In genomic region chr3:15647629-15648167, GRCh38 we compare ENCODE assay signal across 8 cellular contexts. TPM values are rescaled to one million over a fixed set of nuclear protein-coding genes. Genes with fewer than 3 reads are reported as not detected.
DNase-seq lines count a peak whose midpoint lies in the region; ATAC-seq and TF ChIP-seq lines count a peak whose summit lies in the region.

No MANE protein-coding gene starts in this region.

- H3K27ac ChIP-seq in Peyer's patch: peak overlapping the region in 3 of 4 donors; percentile 40 to 70 (median 66)
- no peak overlapping the region for H3K27ac ChIP-seq in right cardiac atrium (ENCODE audit: low read length)

- ATAC-seq in GM18858 (IDR thresholded peaks at IDR 0.05; ENCODE audit: unreplicated experiment) (peak; percentile 92), HG02885 (IDR thresholded peaks at IDR 0.05; ENCODE audit: poor library complexity, unreplicated experiment) (peak; percentile 94), right cardiac atrium (peak; percentile 17 to 46)
- peak; percentile 93 for ATAC-seq in stimulated activated naive CD8-positive, alpha-beta T cell treated with anti-CD3 and anti-CD28 coated beads, Interleukin-15, Interleukin-2, amounts not matched to agents 100 U/mL and 50 U/mL, for 24 hours

- H3K4me1 ChIP-seq in Peyer's patch: peaks cover 0 to 18% (median 11%) of the 10 kb centered on the region in 4 donors
- H3K4me1 ChIP-seq in right cardiac atrium (ENCODE audit: control insufficient read depth, insufficient read depth, low read length): peaks cover 4% of the 10 kb centered on the region

- H3K4me3 Mint-ChIP-seq in activated naive CD4-positive, alpha-beta T cell treated with anti-CD3 and anti-CD28 coated beads, Interleukin-2, amount 10 ng/mL, durations not matched to agents 7 days and 5 days: peak overlapping the region; percentile 41

- H3K4me1 Mint-ChIP-seq in activated naive CD4-positive, alpha-beta T cell treated with anti-CD3 and anti-CD28 coated beads, Interleukin-2, amount 10 ng/mL, durations not matched to agents 7 days and 5 days: peaks cover 47% of the 10 kb centered on the region

- 51% methylated on average over 4 of the region's 4 CpGs for WGBS in right cardiac atrium

- peak in 2 of 3 donors; percentile 69 to 73 for DNase-seq in Peyer's patch
- peak; percentile 82 for DNase-seq in activated naive CD4-positive, alpha-beta T cell treated with anti-CD3 and anti-CD28 coated beads, Interleukin-2, amount 10 ng/mL, durations not matched to agents 7 days and 5 days
- DNase-seq in right cardiac atrium: no peak
- DNase-seq in stimulated activated naive CD8-positive, alpha-beta T cell treated with anti-CD3 and anti-CD28 coated beads, Interleukin-15, Interleukin-2, amounts not matched to agents 100 U/mL and 50 U/mL, for 24 hours: peak; percentile 68
- DNase-seq in NCI-H1694 treated with DMSO at 0.1 percent for 48 hours (lab: John Stamatoyannopoulos, UW): no peak
- no peak for DNase-seq in NCI-H510A (lab: John Stamatoyannopoulos, UW)

- H3K36me3 Mint-ChIP-seq in activated naive CD4-positive, alpha-beta T cell treated with anti-CD3 and anti-CD28 coated beads, Interleukin-2, amount 10 ng/mL, durations not matched to agents 7 days and 5 days: peaks cover 22% of the 10 kb centered on the region

- H3K9me3 Mint-ChIP-seq in activated naive CD4-positive, alpha-beta T cell treated with anti-CD3 and anti-CD28 coated beads, Interleukin-2, amount 10 ng/mL, durations not matched to agents 7 days and 5 days: peaks cover 16% of the 10 kb centered on the region

- no peak overlapping the region for H3K4me3 ChIP-seq in Peyer's patch
- no peak overlapping the region for H3K4me3 ChIP-seq in right cardiac atrium (ENCODE audit: low read length)

- no peaks in the 10 kb centered on the region for H3K9me3 ChIP-seq in Peyer's patch
- H3K9me3 ChIP-seq in right cardiac atrium (ENCODE audit: control insufficient read depth, low read length): no peaks in the 10 kb centered on the region

- no peak for TF ChIP-seq CTCF in Peyer's patch (IDR thresholded peaks at IDR 0.05)

- TF ChIP-seq POLR2A in Peyer's patch (IDR thresholded peaks at IDR 0.05): no peak

- CTCF ChIA-PET in activated naive CD4-positive, alpha-beta T cell treated with anti-CD3 and anti-CD28 coated beads, Interleukin-2, amount 10 ng/mL, durations not matched to agents 7 days and 5 days (lab: Charles Lee): interaction anchor here (1.0 kb wide), 1 partner anchor 46 kb away, joined by 3 read pairs; the partner anchor contains the start of genes BTD and HACL1

- H3K27me3 ChIP-seq in Peyer's patch (no peaks in the 10 kb centered on the region), right cardiac atrium (ENCODE audit: control insufficient read depth, insufficient read depth) (no peaks in the 10 kb centered on the region)

- peaks cover 64% of the 10 kb centered on the region for H3K27me3 Mint-ChIP-seq in activated naive CD4-positive, alpha-beta T cell treated with anti-CD3 and anti-CD28 coated beads, Interleukin-2, amount 10 ng/mL, durations not matched to agents 7 days and 5 days

- H3K36me3 ChIP-seq in Peyer's patch: peaks cover 0 to 12% (median 0%) of the 10 kb centered on the region in 3 donors

- H3K27ac Mint-ChIP-seq in activated naive CD4-positive, alpha-beta T cell treated with anti-CD3 and anti-CD28 coated beads, Interleukin-2, amount 10 ng/mL, durations not matched to agents 7 days and 5 days: peak overlapping the region; percentile 80

- intact Hi-C loops in right cardiac atrium (cut with DNase I): no loop called here

RNA-seq across cellular contexts. Expression of gene BTD, which starts 46.2 kb away (rescaled TPM):
- total RNA-seq in Peyer's patch (10 to 100 TPM in 3 of 4 donors, 1 to 10 TPM in 1; 9.1 to 88.4 (median 59.9) TPM), right cardiac atrium (10 to 100 TPM; 10.1 to 13.5 (median 10.9) TPM)
- polyA plus RNA-seq in right cardiac atrium: 8.0 TPM

RNA-seq across cellular contexts. Expression of gene HACL1, which starts 46.3 kb away (rescaled TPM):
- total RNA-seq in Peyer's patch (10 to 100 TPM; 22.5 to 50.1 (median 33.0) TPM), right cardiac atrium (10 to 100 TPM; 10.8 to 16.8 (median 13.8) TPM)
- 9.7 TPM for polyA plus RNA-seq in right cardiac atrium

Comparison
In these comparisons a context has a peak if more than half of its experiments do, and no peak if none do; other contexts are left out.
1. ATAC-seq: peak in every context shown above with its lines; median percentile 94 in HG02885; 93 in stimulated activated naive CD8-positive, alpha-beta T cell treated with anti-CD3 and anti-CD28 coated beads, Interleukin-15, Interleukin-2, amounts not matched to agents 100 U/mL and 50 U/mL, for 24 hours; 92 in GM18858; 32 in right cardiac atrium.
2. DNase-seq: peak in Peyer's patch (2 of 3), activated naive CD4-positive, alpha-beta T cell treated with anti-CD3 and anti-CD28 coated beads, Interleukin-2, amount 10 ng/mL, durations not matched to agents 7 days and 5 days (single experiment) and stimulated activated naive CD8-positive, alpha-beta T cell treated with anti-CD3 and anti-CD28 coated beads, Interleukin-15, Interleukin-2, amounts not matched to agents 100 U/mL and 50 U/mL, for 24 hours (single experiment); none in right cardiac atrium (0 of 3), NCI-H1694 treated with DMSO at 0.1 percent for 48 hours (single experiment) and NCI-H510A (single experiment).